In genomic region chr15:76339302-76340197, GRCh38 we compare ENCODE assay signal across 9 cellular contexts. TPM values are rescaled to one million over a fixed set of nuclear protein-coding genes. Genes with fewer than 3 reads are reported as not detected.
A peak's percentile ranks its signal among the peaks of the same experiment; 100 is the strongest.
DNase-seq lines count a peak whose midpoint lies in the region; ATAC-seq and TF ChIP-seq lines count a peak whose summit lies in the region.
"Had no signal": no experiment of that assay in that cellular context is flagged by ENCODE, and none has a peak within 500 bp of the region (broad histone marks: within the 10 kb centered on the region; RNA-seq: fewer than 3 reads in every experiment).

No MANE protein-coding gene starts in this region.

- no peak for TF ChIP-seq CTCF in activated CD8-positive, alpha-beta T cell treated with anti-CD3 and anti-CD28 coated beads for 36 hours (IDR thresholded peaks at IDR 0.05)
- no peak for TF ChIP-seq CTCF in suprapubic skin (IDR thresholded peaks at IDR 0.05)

- H3K4me1 Mint-ChIP-seq in activated CD4-positive, alpha-beta T cell treated with anti-CD3 and anti-CD28 coated beads, Interleukin-2, amount 10 ng/mL, durations not matched to agents 24 days and 14 days = peaks cover 48% of the 10 kb centered on the region
- H3K4me1 Mint-ChIP-seq in activated CD8-positive, alpha-beta T cell treated with anti-CD3 and anti-CD28 coated beads for 36 hours (ENCODE audit: low read depth) = peaks cover 50% of the 10 kb centered on the region
- peaks cover 65 to 83% of the 10 kb centered on the region in 2 donors for H3K4me1 Mint-ChIP-seq in immature natural killer cell

- no peak for TF ChIP-seq EP300 in suprapubic skin (IDR thresholded peaks at IDR 0.05)

- H3K36me3 ChIP-seq in suprapubic skin = no peaks in the 10 kb centered on the region
- H3K36me3 ChIP-seq: left lung had no signal

- H3K27ac ChIP-seq in suprapubic skin = no peak overlapping the region
- H3K27ac ChIP-seq: left lung had no signal

- peaks cover 78% of the 10 kb centered on the region for H3K27me3 Mint-ChIP-seq in activated CD4-positive, alpha-beta T cell treated with anti-CD3 and anti-CD28 coated beads, Interleukin-2, amount 10 ng/mL, durations not matched to agents 24 days and 14 days
- peaks cover 81% of the 10 kb centered on the region for H3K27me3 Mint-ChIP-seq in activated CD8-positive, alpha-beta T cell treated with anti-CD3 and anti-CD28 coated beads for 36 hours
- H3K27me3 Mint-ChIP-seq in immature natural killer cell (ENCODE audit: low read depth in 3 of 3) = peaks cover 41 to 73% (median 63%) of the 10 kb centered on the region in 3 donors

- DNase-seq in activated CD4-positive, alpha-beta T cell treated with anti-CD3 and anti-CD28 coated beads, Interleukin-2, amount 10 ng/mL, durations not matched to agents 24 days and 14 days = peak; percentile 76
- no peak for DNase-seq in activated CD4-positive, alpha-beta T cell treated with anti-CD3 and anti-CD28 coated beads for 48 hours
- peak; percentile 29 for DNase-seq in activated CD8-positive, alpha-beta T cell treated with anti-CD3 and anti-CD28 coated beads for 36 hours
- DNase-seq in immature natural killer cell = peak in 1 of 3 donors; percentile 22
- DNase-seq in suprapubic skin (ENCODE audit: low spot score in 2 of 2) = no peak
- no peak for DNase-seq in NCI-H226
- DNase-seq in stimulated activated CD4-positive, alpha-beta T cell treated with anti-CD3 and anti-CD28 coated beads, Interleukin-4, amount 100 ng/mL, for 24 hours = no peak

- H3K9me3 Mint-ChIP-seq in activated CD4-positive, alpha-beta T cell treated with anti-CD3 and anti-CD28 coated beads, Interleukin-2, amount 10 ng/mL, durations not matched to agents 24 days and 14 days = no peaks in the 10 kb centered on the region
- H3K9me3 Mint-ChIP-seq in activated CD8-positive, alpha-beta T cell treated with anti-CD3 and anti-CD28 coated beads for 36 hours = no peaks in the 10 kb centered on the region
- peaks cover 0 to 8% (median 0%) of the 10 kb centered on the region in 6 donors for H3K9me3 Mint-ChIP-seq in immature natural killer cell

- no peak for TF ChIP-seq POLR2A in suprapubic skin (IDR thresholded peaks at IDR 0.05)

- ATAC-seq in activated CD8-positive, alpha-beta T cell treated with anti-CD3 and anti-CD28 coated beads for 36 hours = no peak
- ATAC-seq in HG03442 (IDR thresholded peaks at IDR 0.05; ENCODE audit: unreplicated experiment) = no peak
- ATAC-seq: left lung had no signal

- 20% methylated on average over 34 of the region's 48 CpGs for WGBS in suprapubic skin

- peaks cover 82% of the 10 kb centered on the region for H3K4me1 ChIP-seq in suprapubic skin

- H3K4me3 Mint-ChIP-seq in activated CD4-positive, alpha-beta T cell treated with anti-CD3 and anti-CD28 coated beads, Interleukin-2, amount 10 ng/mL, durations not matched to agents 24 days and 14 days = peak overlapping the region; percentile 83
- H3K4me3 Mint-ChIP-seq in activated CD8-positive, alpha-beta T cell treated with anti-CD3 and anti-CD28 coated beads for 36 hours = peak overlapping the region; percentile 71
- H3K4me3 Mint-ChIP-seq in immature natural killer cell = peak overlapping the region; percentile 85 to 96 (median 88)

- POLR2A ChIA-PET in activated CD8-positive, alpha-beta T cell treated with anti-CD3 and anti-CD28 coated beads for 36 hours (lab: Charles Lee) = interaction anchor here (1.1 to 1.6 kb wide), 2 partner anchors 28 to 47 kb away, joined by 3 read pairs; partner anchors contain the start of gene ETFA

- peak overlapping the region; percentile 46 for H3K4me3 ChIP-seq in suprapubic skin

- H3K36me3 Mint-ChIP-seq in activated CD4-positive, alpha-beta T cell treated with anti-CD3 and anti-CD28 coated beads, Interleukin-2, amount 10 ng/mL, durations not matched to agents 24 days and 14 days (ENCODE audit: low read depth) = peaks cover 11% of the 10 kb centered on the region
- H3K36me3 Mint-ChIP-seq in activated CD8-positive, alpha-beta T cell treated with anti-CD3 and anti-CD28 coated beads for 36 hours (ENCODE audit: low read depth) = no peaks in the 10 kb centered on the region
- H3K36me3 Mint-ChIP-seq in immature natural killer cell = peaks cover 0 to 4% (median 0%) of the 10 kb centered on the region in 3 donors

- peaks cover 100% of the 10 kb centered on the region for H3K27me3 ChIP-seq in suprapubic skin

- CTCF ChIA-PET in activated CD8-positive, alpha-beta T cell treated with anti-CD3 and anti-CD28 coated beads for 36 hours (lab: Charles Lee) = interaction anchor here (0.8 to 1.0 kb wide), 2 partner anchors 104 to 1204 kb away, joined by 3 to 4 read pairs; no protein-coding TSS in a partner anchor

- no peaks in the 10 kb centered on the region for H3K9me3 ChIP-seq in suprapubic skin
- H3K9me3 ChIP-seq: left lung had no signal

- H3K27ac Mint-ChIP-seq in activated CD4-positive, alpha-beta T cell treated with anti-CD3 and anti-CD28 coated beads, Interleukin-2, amount 10 ng/mL, durations not matched to agents 24 days and 14 days = peak overlapping the region; percentile 12
- no peak overlapping the region for H3K27ac Mint-ChIP-seq in activated CD8-positive, alpha-beta T cell treated with anti-CD3 and anti-CD28 coated beads for 36 hours
- peak overlapping the region in 1 of 6 donors; percentile 44 for H3K27ac Mint-ChIP-seq in immature natural killer cell

- intact Hi-C loops in activated CD4-positive, alpha-beta T cell treated with anti-CD3 and anti-CD28 coated beads, Interleukin-2, amount 10 ng/mL, durations not matched to agents 24 days and 14 days (cut with micrococcal nuclease) = loop anchor here (5.0 kb wide), 1 partner anchor 277 kb away; no protein-coding TSS in a partner anchor
- intact Hi-C loops in activated CD8-positive, alpha-beta T cell treated with anti-CD3 and anti-CD28 coated beads for 36 hours (cut with micrococcal nuclease) = no loop called here

RNA-seq across cellular contexts. Expression of gene ISL2, which starts 3.0 kb away (rescaled TPM):
- 0.31 and 0.89 TPM in 2 replicates for total RNA-seq in activated CD4-positive, alpha-beta T cell treated with anti-CD3 and anti-CD28 coated beads, Interleukin-2, amount 10 ng/mL, durations not matched to agents 24 days and 14 days
- total RNA-seq in activated CD8-positive, alpha-beta T cell treated with anti-CD3 and anti-CD28 coated beads for 36 hours = under 1 TPM in 1 of 2 experiments, not detected in 1; 0.22 TPM
- not detected for polyA plus RNA-seq in immature natural killer cell
- total RNA-seq in suprapubic skin = under 1 TPM in 1 of 4 donors, not detected in 3; 0.76 TPM

RNA-seq across cellular contexts. Expression of gene ETFA, which starts 28.3 kb away (rescaled TPM):
- 144 and 146 TPM in 2 replicates for total RNA-seq in activated CD4-positive, alpha-beta T cell treated with anti-CD3 and anti-CD28 coated beads, Interleukin-2, amount 10 ng/mL, durations not matched to agents 24 days and 14 days
- total RNA-seq in activated CD8-positive, alpha-beta T cell treated with anti-CD3 and anti-CD28 coated beads for 36 hours = 100 to 1,000 TPM; 159 to 164 TPM
- polyA plus RNA-seq in immature natural killer cell = 100 to 1,000 TPM; 146 to 157 (median 157) TPM
- 10 to 100 TPM; 63.6 to 90.1 (median 85.1) TPM for total RNA-seq in suprapubic skin

Comparison
In these comparisons a context has a peak if more than half of its experiments do, and no peak if none do; other contexts are left out.
1. DNase-seq: peak in activated CD4-positive, alpha-beta T cell treated with anti-CD3 and anti-CD28 coated beads, Interleukin-2, amount 10 ng/mL, durations not matched to agents 24 days and 14 days (single experiment) and activated CD8-positive, alpha-beta T cell treated with anti-CD3 and anti-CD28 coated beads for 36 hours (single experiment); none in activated CD4-positive, alpha-beta T cell treated with anti-CD3 and anti-CD28 coated beads for 48 hours (single experiment), suprapubic skin (0 of 2), NCI-H226 (single experiment) and stimulated activated CD4-positive, alpha-beta T cell treated with anti-CD3 and anti-CD28 coated beads, Interleukin-4, amount 100 ng/mL, for 24 hours (single experiment).
2. Peak in every context shown above with its lines, with median percentiles within 50 percentile points of each other: H3K4me3 Mint-ChIP-seq.